19 cellular contexts compared by ENCODE assay signal in the genomic region with DNA sequence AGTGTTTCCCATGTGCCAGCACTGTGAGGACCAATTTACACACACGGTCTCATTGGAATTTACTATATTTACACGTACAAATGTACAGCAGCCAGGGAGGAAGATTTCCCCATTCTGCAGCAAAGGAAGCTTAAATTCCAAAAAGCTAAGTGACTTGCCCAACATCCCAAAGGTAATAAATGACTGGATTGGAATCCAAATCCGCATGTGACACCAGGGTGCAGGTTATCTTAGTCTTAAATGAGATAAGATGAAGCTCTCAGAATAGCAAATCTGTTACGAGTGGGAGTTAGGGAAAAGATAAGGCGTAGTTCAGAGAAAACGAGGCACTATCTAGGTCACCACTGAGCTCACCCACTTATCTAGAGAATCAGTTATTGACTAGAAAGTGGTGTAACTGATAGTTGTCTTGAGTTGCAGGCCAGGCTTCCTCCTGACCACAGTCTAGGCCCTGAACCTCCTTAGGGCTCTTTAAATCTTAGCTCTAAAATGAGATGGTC. TPM values are rescaled to one million over a fixed set of nuclear protein-coding genes. Genes with fewer than 3 reads are reported as not detected.
DNase-seq lines count a peak whose midpoint lies in the region; ATAC-seq and TF ChIP-seq lines count a peak whose summit lies in the region.
"Had no signal": no experiment of that assay in that cellular context is flagged by ENCODE, and none has a peak within 500 bp of the region (broad histone marks: within the 10 kb centered on the region; RNA-seq: fewer than 3 reads in every experiment).

No MANE protein-coding gene starts in this region.

- peaks cover 28% of the 10 kb centered on the region for H3K4me1 Mint-ChIP-seq in T-helper 2 cell treated with Interferon-gamma antibody and Interleukin-4, amounts not matched to agents 5 μg/mL and 100 μg/mL, for 36 hours (ENCODE audit: low read depth)
- H3K4me1 Mint-ChIP-seq in MCF 10A (ENCODE audit: insufficient read depth, unreplicated experiment) = no peaks in the 10 kb centered on the region

- peak overlapping the region in 7 of 11 experiments; percentile 79 to 85 (median 81); a peak in 13 of 22 replicates for H3K9ac ChIP-seq in BLaER1 treated with 17β-estradiol and CSF1 and Interleukin-3, amounts not matched to agents 10 nM and 100 nM

- ATAC-seq in thoracic aorta (ENCODE audit: insufficient number of reproducible peaks, low FRiP score, low read depth) = no peak
- ATAC-seq: CD8-positive, alpha-beta T cell; HepG2 had no signal

- intact Hi-C loops in MCF 10A (cut with micrococcal nuclease) = no loop called here

- H3K36me3 Mint-ChIP-seq in T-helper 2 cell treated with Interferon-gamma antibody and Interleukin-4, amounts not matched to agents 5 μg/mL and 100 μg/mL, for 36 hours (ENCODE audit: low read depth) = no peaks in the 10 kb centered on the region
- no peaks in the 10 kb centered on the region for H3K36me3 Mint-ChIP-seq in MCF 10A (ENCODE audit: insufficient read depth, unreplicated experiment)
- H3K36me3 Mint-ChIP-seq: CD8-positive, alpha-beta T cell had no signal

- H3K79me2 ChIP-seq in hepatocyte = no peaks in the 10 kb centered on the region

- no peak for TF ChIP-seq CTCF in hepatocyte (IDR thresholded peaks at IDR 0.05; ENCODE audit: poor library complexity)
- no peak for TF ChIP-seq CTCF in thoracic aorta (IDR thresholded peaks at IDR 0.05)
- TF ChIP-seq CTCF in MCF 10A (IDR thresholded peaks at IDR 0.05; ENCODE audit: unreplicated experiment) = no peak

- H3K4me3 ChIP-seq in BLaER1 treated with 17β-estradiol and CSF1 and Interleukin-3, amounts not matched to agents 10 nM and 100 nM = no peak overlapping the region
- H3K4me3 ChIP-seq in hepatocyte (no peak overlapping the region), thoracic aorta (peak overlapping the region; percentile 10)
- H3K4me3 ChIP-seq: SJCRH30 had no signal

- H3K27ac Mint-ChIP-seq in T-helper 2 cell treated with Interferon-gamma antibody and Interleukin-4, amounts not matched to agents 5 μg/mL and 100 μg/mL, for 36 hours = no peak overlapping the region
- H3K27ac Mint-ChIP-seq in MCF 10A (ENCODE audit: low read depth, unreplicated experiment) = no peak overlapping the region
- H3K27ac Mint-ChIP-seq: CD8-positive, alpha-beta T cell; HFFc6 had no signal

- peak overlapping the region; percentile 64 to 92 (median 81); a peak in 21 of 22 replicates for H3K4me2 ChIP-seq in BLaER1 treated with 17β-estradiol and CSF1 and Interleukin-3, amounts not matched to agents 10 nM and 100 nM
- no peak overlapping the region for H3K4me2 ChIP-seq in hepatocyte

- H3K36me3 ChIP-seq in BLaER1 treated with 17β-estradiol and CSF1 and Interleukin-3, amounts not matched to agents 10 nM and 100 nM = no peaks in the 10 kb centered on the region; a peak in 1 of 22 replicates
- H3K36me3 ChIP-seq in hepatocyte (replicated peaks; ENCODE audit: insufficient read depth, low read depth) (no peaks in the 10 kb centered on the region), thoracic aorta (no peaks in the 10 kb centered on the region)
- H3K36me3 ChIP-seq: SJCRH30 had no signal

- H3K9me3 Mint-ChIP-seq in T-helper 2 cell treated with Interferon-gamma antibody and Interleukin-4, amounts not matched to agents 5 μg/mL and 100 μg/mL, for 36 hours = no peaks in the 10 kb centered on the region
- H3K9me3 Mint-ChIP-seq in MCF 10A (ENCODE audit: unreplicated experiment) = no peaks in the 10 kb centered on the region
- H3K9me3 Mint-ChIP-seq: CD8-positive, alpha-beta T cell; HFFc6 had no signal

- H3K9me2 ChIP-seq in hepatocyte (replicated peaks; ENCODE audit: insufficient read depth) = no peaks in the 10 kb centered on the region

- H2AFZ ChIP-seq in hepatocyte = no peak overlapping the region

- POLR2A ChIA-PET in MCF 10A (lab: Yijun Ruan, JAX) = no interaction called here

- no peaks in the 10 kb centered on the region for H3K27me3 ChIP-seq in BLaER1 treated with 17β-estradiol and CSF1 and Interleukin-3, amounts not matched to agents 10 nM and 100 nM
- no peaks in the 10 kb centered on the region for H3K27me3 ChIP-seq in hepatocyte
- no peaks in the 10 kb centered on the region for H3K27me3 ChIP-seq in thoracic aorta (replicated peaks; ENCODE audit: insufficient read depth)
- H3K27me3 ChIP-seq: SJCRH30 had no signal

- peaks cover 69 to 89% (median 86%) of the 10 kb centered on the region in 10 experiments for H3K4me1 ChIP-seq in BLaER1 treated with 17β-estradiol and CSF1 and Interleukin-3, amounts not matched to agents 10 nM and 100 nM
- H3K4me1 ChIP-seq in hepatocyte (ENCODE audit: insufficient read depth) = peaks cover 8% of the 10 kb centered on the region
- peaks cover 38 to 68% of the 10 kb centered on the region in 2 donors for H3K4me1 ChIP-seq in thoracic aorta (ENCODE audit: control insufficient read depth in 1 of 2, low read depth in 2 of 2)
- H3K4me1 ChIP-seq: SJCRH30 had no signal

- no peak overlapping the region for H3K4me3 Mint-ChIP-seq in T-helper 2 cell treated with Interferon-gamma antibody and Interleukin-4, amounts not matched to agents 5 μg/mL and 100 μg/mL, for 36 hours
- no peak overlapping the region for H3K4me3 Mint-ChIP-seq in MCF 10A (ENCODE audit: unreplicated experiment)
- H3K4me3 Mint-ChIP-seq: CD8-positive, alpha-beta T cell; HFFc6 had no signal

- H3K9me3 ChIP-seq in BLaER1 treated with 17β-estradiol and CSF1 and Interleukin-3, amounts not matched to agents 10 nM and 100 nM (replicated peaks in 1 of 11) = peaks cover 0 to 35% (median 20%) of the 10 kb centered on the region in 11 experiments; a peak in 18 of 22 replicates
- no peaks in the 10 kb centered on the region for H3K9me3 ChIP-seq in hepatocyte (ENCODE audit: low read depth)
- no peaks in the 10 kb centered on the region for H3K9me3 ChIP-seq in thoracic aorta
- H3K9me3 ChIP-seq: SJCRH30 had no signal

- peak overlapping the region in 9 of 11 experiments; percentile 79 to 97 (median 93); a peak in 17 of 22 replicates for H3K27ac ChIP-seq in BLaER1 treated with 17β-estradiol and CSF1 and Interleukin-3, amounts not matched to agents 10 nM and 100 nM
- H3K27ac ChIP-seq in hepatocyte (peak overlapping the region; percentile 16), thoracic aorta (peak overlapping the region; percentile 89 to 95)
- H3K27ac ChIP-seq: SJCRH30 had no signal

- peak; percentile 17 for DNase-seq in T-helper 2 cell treated with Interferon-gamma antibody and Interleukin-4, amounts not matched to agents 5 μg/mL and 100 μg/mL, for 36 hours (ENCODE audit: low spot score)
- no peak for DNase-seq in hepatocyte (ENCODE audit: low spot score)
- DNase-seq in thoracic aorta (ENCODE audit: low spot score) = no peak
- DNase-seq in COLO668 (lab: John Stamatoyannopoulos, UW; ENCODE audit: unreplicated experiment) = no peak
- DNase-seq in SK-N-DZ (ENCODE audit: low spot score) = no peak
- DNase-seq in MCF 10A (ENCODE audit: unreplicated experiment) = no peak
- DNase-seq: CD8-positive, alpha-beta T cell; EL; HFFc6; Karpas-422; MV-4-11; NCI-H1417 treated with DMSO at 0.1 percent for 48 hours; NCI-H2029; NCI-H526; OCI-M1; RPMI8226; SJCRH30 had no signal

- H4K20me1 ChIP-seq in BLaER1 treated with 17β-estradiol and CSF1 and Interleukin-3, amounts not matched to agents 10 nM and 100 nM = no peaks in the 10 kb centered on the region
- no peaks in the 10 kb centered on the region for H4K20me1 ChIP-seq in hepatocyte (ENCODE audit: insufficient read depth, poor library complexity, severe bottlenecking)

- no TSS peak for BruUV-seq in MCF 10A (replicated peaks; lab: Mats Ljungman, UMichigan)

- H3K27me3 Mint-ChIP-seq in T-helper 2 cell treated with Interferon-gamma antibody and Interleukin-4, amounts not matched to agents 5 μg/mL and 100 μg/mL, for 36 hours (ENCODE audit: low read depth) = no peaks in the 10 kb centered on the region
- H3K27me3 Mint-ChIP-seq in MCF 10A (ENCODE audit: insufficient read depth, unreplicated experiment) = no peaks in the 10 kb centered on the region

- CTCF ChIA-PET in MCF 10A (lab: Yijun Ruan, JAX) = no interaction called here

- 31% methylated on average over 6 of the region's 6 CpGs for WGBS in hepatocyte (ENCODE audit: low lambda C conversion rate, missing lambda C conversion rate)

RNA-seq across cellular contexts. Expression of a gene that starts 36.6 kb away (rescaled TPM):
- total RNA-seq in hepatocyte (84.8 and 85.5 TPM in 2 replicates), thoracic aorta (10 to 100 TPM; 33.6 to 50.6 TPM), MCF 10A (2022) (32.1 and 41.3 TPM in 2 replicates)
- 73.3 and 85.9 TPM in 2 replicates for polyA plus RNA-seq in hepatocyte
- polyA plus RNA-seq in SK-N-DZ (2014; cell fraction: cytosol; rRNA removed) = 31.5 and 32.5 TPM in 2 replicates
- polyA plus RNA-seq in SK-N-DZ (2014; cell fraction: nucleus; rRNA removed) = 22.0 and 25.5 TPM in 2 replicates

Comparison
In these comparisons a context has a peak if more than half of its experiments do, and no peak if none do; other contexts are left out.
1. H3K27ac ChIP-seq: peak in every context shown above with its lines; median percentile 93 in BLaER1 treated with 17β-estradiol and CSF1 and Interleukin-3, amounts not matched to agents 10 nM and 100 nM; 92 in thoracic aorta; 16 in hepatocyte.